In genomic region chr4:156388826-156389225, GRCh38 we compare ENCODE assay signal across 25 cellular contexts.
DNase-seq lines count a peak whose midpoint lies in the region; ATAC-seq and TF ChIP-seq lines count a peak whose summit lies in the region.
"Had no signal": no experiment of that assay in that cellular context is flagged by ENCODE, and none has a peak within 500 bp of the region (broad histone marks: within the 10 kb centered on the region; RNA-seq: fewer than 3 reads in every experiment).

No MANE protein-coding gene starts in this region.

- H3K36me3 ChIP-seq in neural progenitor cell: no peaks in the 10 kb centered on the region
- H3K36me3 ChIP-seq in left lung: no peaks in the 10 kb centered on the region
- H3K36me3 ChIP-seq: adrenal gland, SJSA1 had no signal

- H3K27me3 Mint-ChIP-seq in neural progenitor cell (ENCODE audit: insufficient read depth, low read depth): no peaks in the 10 kb centered on the region
- H3K27me3 Mint-ChIP-seq: activated CD4-positive, alpha-beta memory T cell treated with anti-CD3 and anti-CD28 coated beads, Interleukin-2, amount 10 ng/mL, durations not matched to agents 7 days and 5 days; progenitor cell of endocrine pancreas had no signal

- H3K27ac ChIP-seq in neural progenitor cell: no peak overlapping the region
- no peak overlapping the region for H3K27ac ChIP-seq in left lung
- H3K27ac ChIP-seq: adrenal gland, epithelial cell of prostate, KMS-11, PC-9, SJSA1 had no signal

- peaks cover 3% of the 10 kb centered on the region for H3K9me3 Mint-ChIP-seq in neural progenitor cell
- H3K9me3 Mint-ChIP-seq: activated CD4-positive, alpha-beta memory T cell treated with anti-CD3 and anti-CD28 coated beads, Interleukin-2, amount 10 ng/mL, durations not matched to agents 7 days and 5 days; nephron had no signal

- ATAC-seq in HG02763 (IDR thresholded peaks at IDR 0.05; ENCODE audit: unreplicated experiment): no peak
- no peak for ATAC-seq in left lung
- ATAC-seq: left lobe of liver; stimulated activated naive CD8-positive, alpha-beta T cell treated with anti-CD3 and anti-CD28 coated beads, Interleukin-15, Interleukin-2, amounts not matched to agents 100 U/mL and 50 U/mL, for 24 hours had no signal

- DNase-seq in ELR (ENCODE audit: low read depth): peak; percentile 81
- peak; percentile 72 for DNase-seq in M059J (ENCODE audit: low read depth)
- DNase-seq in choroid plexus epithelial cell (ENCODE audit: low read depth): peak; percentile 80
- no peak for DNase-seq in neural progenitor cell (ENCODE audit: low spot score)
- DNase-seq in left lung: no peak
- DNase-seq in amniotic stem cell (lab: John Stamatoyannopoulos, UW): no peak
- no peak for DNase-seq in erythroblast (lab: John Stamatoyannopoulos, UW)
- DNase-seq: activated CD4-positive, alpha-beta memory T cell treated with anti-CD3 and anti-CD28 coated beads, Interleukin-2, amount 10 ng/mL, durations not matched to agents 7 days and 5 days; activated gamma-delta T cell treated with Interleukin-2 at 50 U/mL for 16 hours; adrenal gland; caudate nucleus; DMS79 treated with DMSO at 0.1 percent for 48 hours; midbrain; NCI-H1048; NCI-H1930; PC-9; small intestine; stimulated activated naive CD8-positive, alpha-beta T cell treated with anti-CD3 and anti-CD28 coated beads, Interleukin-15, Interleukin-2, amounts not matched to agents 100 U/mL and 50 U/mL, for 24 hours had no signal

- H3K4me2 ChIP-seq in neural progenitor cell: no peak overlapping the region
- H3K4me2 ChIP-seq: KMS-11, PC-9 had no signal

- intact Hi-C loops in left lung (cut with DNase I): no loop called here

- no peaks in the 10 kb centered on the region for H3K36me3 Mint-ChIP-seq in neural progenitor cell

- H3K4me3 ChIP-seq in choroid plexus epithelial cell (ENCODE audit: low read depth, low read length) (no peak overlapping the region), neural progenitor cell (no peak overlapping the region), left lung (no peak overlapping the region)
- H3K4me3 ChIP-seq: adrenal gland, PC-9, SJSA1 had no signal

- H3K27me3 ChIP-seq in neural progenitor cell: no peaks in the 10 kb centered on the region
- H3K27me3 ChIP-seq in left lung: no peaks in the 10 kb centered on the region
- H3K27me3 ChIP-seq: adrenal gland, SJSA1 had no signal

- H2AFZ ChIP-seq in neural progenitor cell (replicated peaks): peak overlapping the region; percentile 22
- H2AFZ ChIP-seq: PC-9 had no signal

- no peak overlapping the region for H3K9ac ChIP-seq in neural progenitor cell
- H3K9ac ChIP-seq: KMS-11 had no signal

- no peaks in the 10 kb centered on the region for H3F3A ChIP-seq in neural progenitor cell (ENCODE audit: low read depth)

- H3K4me1 ChIP-seq in neural progenitor cell (peaks cover 9% of the 10 kb centered on the region), left lung (no peaks in the 10 kb centered on the region)
- H3K4me1 ChIP-seq: adrenal gland, SJSA1 had no signal

- no peaks in the 10 kb centered on the region for H3K79me2 ChIP-seq in neural progenitor cell (ENCODE audit: low read depth)

- no peak for TF ChIP-seq POLR2A in erythroblast (IDR thresholded peaks at IDR 0.05; ENCODE audit: low read length)

- no peaks in the 10 kb centered on the region for H3K9me3 ChIP-seq in neural progenitor cell (ENCODE audit: low read depth)
- no peaks in the 10 kb centered on the region for H3K9me3 ChIP-seq in left lung
- H3K9me3 ChIP-seq: adrenal gland, SJSA1 had no signal

- TF ChIP-seq CTCF in choroid plexus epithelial cell (conservative IDR thresholded peaks at IDR 0.05; ENCODE audit: low read depth, low read length) (no peak), neural progenitor cell (IDR thresholded peaks at IDR 0.05) (no peak), left lung (IDR thresholded peaks at IDR 0.05) (no peak)

- no peak overlapping the region for H3K27ac Mint-ChIP-seq in neural progenitor cell
- H3K27ac Mint-ChIP-seq: activated CD4-positive, alpha-beta memory T cell treated with anti-CD3 and anti-CD28 coated beads, Interleukin-2, amount 10 ng/mL, durations not matched to agents 7 days and 5 days; nephron; progenitor cell of endocrine pancreas had no signal

- no peaks in the 10 kb centered on the region for H4K20me1 ChIP-seq in neural progenitor cell (ENCODE audit: low read depth)

- peaks cover 6% of the 10 kb centered on the region for H3K4me1 Mint-ChIP-seq in neural progenitor cell
- H3K4me1 Mint-ChIP-seq: activated CD4-positive, alpha-beta memory T cell treated with anti-CD3 and anti-CD28 coated beads, Interleukin-2, amount 10 ng/mL, durations not matched to agents 7 days and 5 days had no signal

- no peak overlapping the region for H3K4me3 Mint-ChIP-seq in neural progenitor cell
- H3K4me3 Mint-ChIP-seq: activated CD4-positive, alpha-beta memory T cell treated with anti-CD3 and anti-CD28 coated beads, Interleukin-2, amount 10 ng/mL, durations not matched to agents 7 days and 5 days; nephron had no signal

Comparison
In these comparisons a context has a peak if more than half of its experiments do, and no peak if none do; other contexts are left out.
1. DNase-seq: peak in ELR (single experiment), M059J (single experiment) and choroid plexus epithelial cell (single experiment); none in neural progenitor cell (single experiment), left lung (0 of 2), amniotic stem cell (single experiment) and erythroblast (0 of 2).